ENCODE assay signal across 22 cellular contexts in the genomic region with DNA sequence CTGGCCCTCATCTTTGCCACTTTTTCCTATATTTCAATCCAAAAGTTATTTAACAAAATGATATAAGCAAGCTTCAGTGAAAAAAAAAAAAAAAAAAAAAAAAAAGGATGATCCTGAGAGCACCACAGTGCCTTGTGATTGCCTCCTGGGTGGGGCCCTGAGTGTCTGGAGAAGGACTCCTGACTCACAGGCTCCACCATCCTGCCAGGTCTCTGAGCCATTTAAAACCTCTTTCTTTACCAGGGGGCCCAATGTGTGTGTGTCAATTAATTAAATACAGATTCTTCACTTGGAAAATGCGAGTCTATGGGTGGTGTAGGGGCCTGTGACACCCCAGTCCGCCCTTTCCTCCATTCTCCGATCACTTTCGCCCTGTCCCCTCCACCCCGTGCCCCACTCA.
DNase-seq lines count a peak whose midpoint lies in the region; ATAC-seq and TF ChIP-seq lines count a peak whose summit lies in the region.
"Had no signal": no experiment of that assay in that cellular context is flagged by ENCODE, and none has a peak within 500 bp of the region (broad histone marks: within the 10 kb centered on the region; RNA-seq: fewer than 3 reads in every experiment).

No MANE protein-coding gene starts in this region.

- 93 to 97% (median 96%) methylated on average over 5 of the region's 5 CpGs for WGBS in psoas muscle, 3 donors
- WGBS in tibial nerve, 2 donors = 80 to 86% methylated on average over 5 of the region's 5 CpGs

- H3K9ac ChIP-seq in colonic mucosa (ENCODE audit: low read depth in 2 of 2, low read length in 2 of 2) = no peak overlapping the region

- TF ChIP-seq CTCF in fibroblast of mammary gland (conservative IDR thresholded peaks at IDR 0.05; ENCODE audit: control insufficient read depth, insufficient read depth, low read depth, low read length) (no peak), psoas muscle (IDR thresholded peaks at IDR 0.05) (no peak), tibial nerve (IDR thresholded peaks at IDR 0.05) (no peak), colonic mucosa (IDR thresholded peaks at IDR 0.05) (no peak)

- intact Hi-C loops in psoas muscle (cut with DNase I) (no loop called here), colonic mucosa (cut with DNase I) (no loop called here)

- no peaks in the 10 kb centered on the region for H3K27me3 ChIP-seq in psoas muscle (ENCODE audit: insufficient read depth in 3 of 3, low read length in 2 of 3)
- H3K27me3 ChIP-seq in tibial nerve = no peaks in the 10 kb centered on the region
- no peaks in the 10 kb centered on the region for H3K27me3 ChIP-seq in colonic mucosa
- H3K27me3 ChIP-seq: sigmoid colon had no signal

- H3K27ac ChIP-seq in psoas muscle = no peak overlapping the region
- H3K27ac ChIP-seq in tibial nerve = peak overlapping the region in 3 of 4 donors; percentile 45 to 89 (median 85)
- H3K27ac ChIP-seq in colonic mucosa = no peak overlapping the region
- H3K27ac ChIP-seq: C4-2B had no signal

- ATAC-seq in psoas muscle (peak in 2 of 4 donors; percentile 23 to 64), HG02571 (IDR thresholded peaks at IDR 0.05; ENCODE audit: unreplicated experiment) (no peak), GM21515 (IDR thresholded peaks at IDR 0.05; ENCODE audit: unreplicated experiment) (no peak)
- ATAC-seq: lower lobe of right lung had no signal

- H3K4me3 ChIP-seq in fibroblast of mammary gland (ENCODE audit: control insufficient read depth, low read depth, low read length) = no peak overlapping the region
- H3K4me3 ChIP-seq in psoas muscle = no peak overlapping the region
- H3K4me3 ChIP-seq in tibial nerve = no peak overlapping the region
- no peak overlapping the region for H3K4me3 ChIP-seq in colonic mucosa
- H3K4me3 ChIP-seq: lower lobe of right lung, sigmoid colon had no signal

- TF ChIP-seq POLR2A in tibial nerve (IDR thresholded peaks at IDR 0.05) = no peak

- DNase-seq in NCI-H226 (peak; percentile 16), fibroblast of mammary gland (ENCODE audit: low read depth) (peak; percentile 17), psoas muscle (peak; percentile 58 to 76), tibial nerve (ENCODE audit: low spot score in 2 of 2) (peak in 1 of 2 donors; percentile 58), colonic mucosa (no peak), SHP77 (lab: John Stamatoyannopoulos, UW) (no peak)
- DNase-seq: activated CD4-positive, alpha-beta T cell treated with anti-CD3 and anti-CD28 coated beads, Interleukin-2, amount 50 U/mL, for 4 hours; activated CD4-positive, CD25-positive, alpha-beta regulatory T cell; activated CD8-positive, alpha-beta memory T cell treated with anti-CD3 and anti-CD28 coated beads, Interleukin-2, amount 50 U/mL, for 4 hours; activated naive CD8-positive, alpha-beta T cell treated with anti-CD3 and anti-CD28 coated beads for 36 hours; Calu3; effector CD8-positive, alpha-beta T cell; NCI-H1105; NCI-H2029; NCI-H345; NCI-H748 treated with DMSO at 0.1 percent for 48 hours; nephron progenitor cell; sigmoid colon had no signal

- peak in 1 of 2 donors; percentile 19 for TF ChIP-seq EP300 in tibial nerve (IDR thresholded peaks at IDR 0.05)

- peaks cover 12% of the 10 kb centered on the region for H3K4me1 ChIP-seq in psoas muscle
- H3K4me1 ChIP-seq in tibial nerve = peaks cover 0 to 24% (median 3%) of the 10 kb centered on the region in 4 donors
- H3K4me1 ChIP-seq in colonic mucosa = no peaks in the 10 kb centered on the region
- H3K4me1 ChIP-seq: lower lobe of right lung had no signal

- no peaks in the 10 kb centered on the region for H3K9me3 ChIP-seq in psoas muscle
- H3K9me3 ChIP-seq in tibial nerve = no peaks in the 10 kb centered on the region
- H3K9me3 ChIP-seq in colonic mucosa = no peaks in the 10 kb centered on the region
- H3K9me3 ChIP-seq: lower lobe of right lung, sigmoid colon had no signal

- H3K36me3 ChIP-seq in psoas muscle (ENCODE audit: insufficient read depth in 1 of 2, low read depth in 1 of 2) (no peaks in the 10 kb centered on the region), tibial nerve (peaks cover 0 to 5% (median 0%) of the 10 kb centered on the region in 3 donors), colonic mucosa (no peaks in the 10 kb centered on the region)
- H3K36me3 ChIP-seq: lower lobe of right lung, sigmoid colon had no signal

Comparison
In these comparisons a context has a peak if more than half of its experiments do, and no peak if none do; other contexts are left out.
1. DNase-seq: peak in NCI-H226 (single experiment), fibroblast of mammary gland (single experiment) and psoas muscle (2 of 2); none in colonic mucosa (single experiment) and SHP77 (0 of 2).
2. H3K27ac ChIP-seq: peak in tibial nerve (3 of 4); none in psoas muscle (single experiment) and colonic mucosa (single experiment).